8 cellular contexts compared by ENCODE assay signal in the genomic region with DNA sequence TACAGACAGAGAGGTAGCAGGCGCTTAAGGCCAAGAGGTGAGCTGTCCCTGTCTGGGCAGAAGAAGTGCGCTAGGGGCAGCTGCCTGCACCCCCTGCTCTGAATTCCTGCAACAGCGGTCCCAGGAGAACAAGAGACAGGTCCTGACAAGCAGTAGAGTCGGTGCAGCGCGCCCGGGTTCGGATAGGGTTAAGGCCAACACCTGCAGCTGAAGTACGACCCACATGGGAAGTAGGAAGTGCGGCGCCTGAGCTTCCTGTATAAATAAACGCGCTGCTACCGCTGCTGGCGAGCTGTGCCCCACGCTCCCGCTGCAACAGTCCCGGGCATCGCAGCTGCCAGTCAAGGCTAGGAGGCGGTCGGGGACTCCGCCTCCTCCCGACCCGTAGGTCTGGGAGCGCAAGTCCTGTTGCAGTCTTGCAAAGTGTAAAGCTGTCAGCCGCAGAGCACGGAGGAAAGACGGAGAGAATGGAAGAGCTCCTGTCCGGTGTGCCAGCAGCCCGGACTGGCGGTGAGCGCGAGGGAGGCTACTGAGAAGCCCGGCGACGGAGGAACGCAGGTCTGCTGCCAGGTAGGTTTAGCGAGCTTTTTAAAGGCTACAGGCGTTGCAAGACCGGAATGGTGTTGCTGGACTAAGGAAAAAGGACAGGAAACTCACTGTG.
DNase-seq lines count a peak whose midpoint lies in the region; ATAC-seq and TF ChIP-seq lines count a peak whose summit lies in the region.

Gene RNF144B, plus strand, starts transcription at position 290 of the 661 bp plus-strand sequence. CDS start 12,185 bp downstream, outside the sequence.

- TF ChIP-seq CTCF in AG04449 (IDR thresholded peaks at IDR 0.05; ENCODE audit: insufficient read depth, low read length, missing control alignments), result no peak

- POLR2A ChIA-PET in AG04449 (lab: Yijun Ruan, JAX), result interaction anchor here (0.6 kb wide), 1 partner anchor 43 kb away, joined by 3 read pairs; no protein-coding TSS in a partner anchor

- peak within 1 kb of the TSS; percentile 77 for H3K4me3 ChIP-seq in AG04449 (ENCODE audit: low read depth, low read length)

- CTCF ChIA-PET in AG04449 (lab: Yijun Ruan, JAX), result interaction anchor here (1.2 to 2.6 kb wide), 4 partner anchors 18 to 117 kb away, joined by 3 to 11 read pairs (median 5); no protein-coding TSS in a partner anchor

- ATAC-seq in GM19025 (IDR thresholded peaks at IDR 0.05; ENCODE audit: low read depth, unreplicated experiment) (peak; percentile 83), HG03342 (IDR thresholded peaks at IDR 0.05; ENCODE audit: unreplicated experiment) (peak; percentile 76)

- H3K27ac ChIP-seq in cingulate gyrus (ENCODE audit: low read depth, low read length), result peak within 1 kb of the TSS; percentile 50

- DNase-seq in AG04449 (ENCODE audit: low read depth, low spot score), result no peak
- DNase-seq in NCI-H446 (lab: John Stamatoyannopoulos, UW), result peak; percentile 29 to 73
- peak; percentile 55 to 57 for DNase-seq in activated CD4-positive, alpha-beta T cell treated with anti-CD3 and anti-CD28 coated beads for 4 hours
- peak; percentile 96 for DNase-seq in kidney tubule cell (ENCODE audit: low spot score)
- DNase-seq in stimulated activated CD4-positive, alpha-beta T cell treated with anti-CD3 and anti-CD28 coated beads, Interleukin-1b, Interleukin-23, amount 100 ng/mL, for 4 hours (ENCODE audit: low read depth in 2 of 2), result peak; percentile 46 to 50
